Comparison of ENCODE assay signal across 29 cellular contexts in genomic region chr5:149956685-149957084, GRCh38. TPM values are rescaled to one million over a fixed set of nuclear protein-coding genes. Genes with fewer than 3 reads are reported as not detected.
"Had no signal": no experiment of that assay in that cellular context is flagged by ENCODE, and none has a peak within 500 bp of the region (broad histone marks: within the 10 kb centered on the region; RNA-seq: fewer than 3 reads in every experiment).

No MANE protein-coding gene starts in this region.

- H3K27me3 Mint-ChIP-seq: activated CD4-positive, alpha-beta memory T cell treated with anti-CD3 and anti-CD28 coated beads, Interleukin-2, amount 10 ng/mL, durations not matched to agents 7 days and 5 days; activated CD8-positive, alpha-beta memory T cell treated with anti-CD3 and anti-CD28 coated beads, Interleukin-2, amount 10 ng/mL, durations not matched to agents 7 days and 5 days; activated T-helper 17 cell treated with anti-CD3 and anti-CD28 coated beads, Interleukin-2, amount 50 U/mL, for 72 hours had no signal

- H3K36me3 ChIP-seq: tibial artery, vagina had no signal

- H3K4me3 ChIP-seq: body of pancreas, tibial artery, vagina had no signal

- ATAC-seq: activated CD8-positive, alpha-beta memory T cell treated with anti-CD3 and anti-CD28 coated beads, Interleukin-2, amount 10 ng/mL, durations not matched to agents 7 days and 5 days; activated T-helper 17 cell treated with anti-CD3 and anti-CD28 coated beads, Interleukin-2, amount 50 U/mL, for 72 hours; body of pancreas; left lobe of liver; WTC11 had no signal

- H3K27ac Mint-ChIP-seq: activated CD4-positive, alpha-beta memory T cell treated with anti-CD3 and anti-CD28 coated beads, Interleukin-2, amount 10 ng/mL, durations not matched to agents 7 days and 5 days; activated CD8-positive, alpha-beta memory T cell treated with anti-CD3 and anti-CD28 coated beads, Interleukin-2, amount 10 ng/mL, durations not matched to agents 7 days and 5 days; activated naive CD8-positive, alpha-beta T cell treated with anti-CD3 and anti-CD28 coated beads, Interleukin-2, amount 10 ng/mL, durations not matched to agents 7 days and 5 days; activated T-helper 17 cell treated with anti-CD3 and anti-CD28 coated beads, Interleukin-2, amount 50 U/mL, for 72 hours; endodermal cell; mesothelial cell of epicardium; nephron progenitor cell; WTC11 had no signal

- H3K4me3 Mint-ChIP-seq: activated CD4-positive, alpha-beta memory T cell treated with anti-CD3 and anti-CD28 coated beads, Interleukin-2, amount 10 ng/mL, durations not matched to agents 7 days and 5 days; activated CD8-positive, alpha-beta memory T cell treated with anti-CD3 and anti-CD28 coated beads, Interleukin-2, amount 10 ng/mL, durations not matched to agents 7 days and 5 days; activated naive CD8-positive, alpha-beta T cell treated with anti-CD3 and anti-CD28 coated beads, Interleukin-2, amount 10 ng/mL, durations not matched to agents 7 days and 5 days; activated T-helper 17 cell treated with anti-CD3 and anti-CD28 coated beads, Interleukin-2, amount 50 U/mL, for 72 hours; endodermal cell; mesothelial cell of epicardium; nephron progenitor cell; WTC11 had no signal

- H3K36me3 Mint-ChIP-seq: activated CD8-positive, alpha-beta memory T cell treated with anti-CD3 and anti-CD28 coated beads, Interleukin-2, amount 10 ng/mL, durations not matched to agents 7 days and 5 days; activated naive CD8-positive, alpha-beta T cell treated with anti-CD3 and anti-CD28 coated beads, Interleukin-2, amount 10 ng/mL, durations not matched to agents 7 days and 5 days; mesothelial cell of epicardium; WTC11 had no signal

- DNase-seq: activated CD4-positive, alpha-beta memory T cell treated with anti-CD3 and anti-CD28 coated beads, Interleukin-2, amount 10 ng/mL, durations not matched to agents 7 days and 5 days; activated CD4-positive, alpha-beta T cell treated with anti-CD3 and anti-CD28 coated beads for 4 hours; activated CD8-positive, alpha-beta memory T cell treated with anti-CD3 and anti-CD28 coated beads, Interleukin-2, amount 10 ng/mL, durations not matched to agents 7 days and 5 days; activated naive CD4-positive, alpha-beta T cell; activated naive CD8-positive, alpha-beta T cell treated with anti-CD3 and anti-CD28 coated beads, Interleukin-2, amount 10 ng/mL, durations not matched to agents 7 days and 5 days; activated T-cell treated with anti-CD3 and anti-CD28 coated beads, Interleukin-2, amount 50 U/mL, for 1 hour; amygdala; body of pancreas; caudate nucleus; endodermal cell; nephron progenitor cell; nucleus accumbens; posterior cingulate gyrus; retina; stimulated activated CD4-positive, alpha-beta T cell treated with anti-CD3 and anti-CD28 coated beads, Interleukin-12 subunit alpha, Interleukin-12 subunit beta, amount 100 ng/mL, for 4 hours; stimulated activated CD4-positive, alpha-beta T cell treated with anti-CD3 and anti-CD28 coated beads, Interleukin-1b, Interleukin-23, amount 100 ng/mL, for 48 hours; stimulated activated CD8-positive, alpha-beta memory T cell treated with anti-CD3 and anti-CD28 coated beads, Interleukin-4, amount 100 ng/mL, for 48 hours; stimulated activated naive CD4-positive, alpha-beta T cell treated with Interleukin-2 at 50 U/mL for 16 hours; substantia nigra; tibial artery had no signal

- H3K9me3 ChIP-seq: body of pancreas, tibial artery, vagina had no signal

- H3K27me3 ChIP-seq: body of pancreas, tibial artery, vagina had no signal

- H3K27ac ChIP-seq: body of pancreas, epithelial cell of prostate, tibial artery, vagina had no signal

- H3K9me3 Mint-ChIP-seq: activated CD4-positive, alpha-beta memory T cell treated with anti-CD3 and anti-CD28 coated beads, Interleukin-2, amount 10 ng/mL, durations not matched to agents 7 days and 5 days; activated naive CD8-positive, alpha-beta T cell treated with anti-CD3 and anti-CD28 coated beads, Interleukin-2, amount 10 ng/mL, durations not matched to agents 7 days and 5 days; activated T-helper 17 cell treated with anti-CD3 and anti-CD28 coated beads, Interleukin-2, amount 50 U/mL, for 72 hours; endodermal cell; mesothelial cell of epicardium; nephron progenitor cell; WTC11 had no signal

RNA-seq across cellular contexts. Expression of gene PDE6A, which starts 12.1 kb away (rescaled TPM):
- total RNA-seq: activated CD4-positive, alpha-beta memory T cell treated with anti-CD3 and anti-CD28 coated beads, Interleukin-2, amount 10 ng/mL, durations not matched to agents 7 days and 5 days; activated CD8-positive, alpha-beta memory T cell treated with anti-CD3 and anti-CD28 coated beads, Interleukin-2, amount 10 ng/mL, durations not matched to agents 7 days and 5 days; activated naive CD8-positive, alpha-beta T cell treated with anti-CD3 and anti-CD28 coated beads, Interleukin-2, amount 10 ng/mL, durations not matched to agents 7 days and 5 days; activated T-helper 17 cell treated with anti-CD3 and anti-CD28 coated beads, Interleukin-2, amount 50 U/mL, for 72 hours; body of pancreas; frontal cortex; left lobe of liver; lung microvascular endothelial cell; T-helper 2 cell treated with Interferon-gamma antibody and Interleukin-4, amounts not matched to agents 100 ng/mL and 5 ng/mL, for 36 hours; WTC11 had no signal
